Comparison of ENCODE assay signal across 8 cellular contexts in genomic region chr5:156824800-156825199, GRCh38. TPM values are rescaled to one million over a fixed set of nuclear protein-coding genes. Genes with fewer than 3 reads are reported as not detected.
A peak's percentile ranks its signal among the peaks of the same experiment; 100 is the strongest.
DNase-seq lines count a peak whose midpoint lies in the region; ATAC-seq, FAIRE-seq and TF ChIP-seq lines count a peak whose summit lies in the region.

No MANE protein-coding gene starts in this region.

- TF ChIP-seq POLR2A in IMR-90 (IDR thresholded peaks at IDR 0.05; ENCODE audit: low read depth, low read length) (no peak), H54 (IDR thresholded peaks at IDR 0.05; ENCODE audit: low read depth, low read length) (no peak)

- no peak overlapping the region for H2AFZ ChIP-seq in IMR-90 (replicated peaks; ENCODE audit: low read length, poor library complexity)

- H3K4me3 ChIP-seq in IMR-90 (ENCODE audit: insufficient read depth, low read depth, low read length) (no peak overlapping the region), aorta (ENCODE audit: low read length in 2 of 2) (no peak overlapping the region), brain microvascular endothelial cell (ENCODE audit: low read depth, low read length) (no peak overlapping the region)

- no peaks in the 10 kb centered on the region for H3K36me3 ChIP-seq in IMR-90 (ENCODE audit: control insufficient read depth, insufficient read depth, low read length)
- H3K36me3 ChIP-seq in aorta (ENCODE audit: control insufficient read depth in 1 of 2, insufficient read depth in 2 of 2, low read length in 1 of 2), result no peaks in the 10 kb centered on the region
- H3K36me3 ChIP-seq in brain microvascular endothelial cell (replicated peaks), result no peaks in the 10 kb centered on the region

- no peak overlapping the region for H4K91ac ChIP-seq in IMR-90 (ENCODE audit: insufficient read depth, low read depth, low read length)

- H4K20me1 ChIP-seq in IMR-90 (ENCODE audit: insufficient read depth, low read length), result no peaks in the 10 kb centered on the region

- H3K23ac ChIP-seq in IMR-90 (ENCODE audit: low read depth, low read length), result no peak overlapping the region

- no peak overlapping the region for H3K4me3 Mint-ChIP-seq in WTC11

- no peak overlapping the region for H2BK5ac ChIP-seq in IMR-90 (ENCODE audit: low read depth, low read length, poor library complexity, severe bottlenecking)

- peaks cover 47% of the 10 kb centered on the region for H3K4me1 Mint-ChIP-seq in WTC11

- H3K9me1 ChIP-seq in IMR-90 (ENCODE audit: insufficient read depth, low read length), result no peaks in the 10 kb centered on the region

- no peak overlapping the region for H3K4ac ChIP-seq in IMR-90 (ENCODE audit: low read depth, low read length)

- dilution Hi-C loops in IMR-90 (cut with HindIII; ENCODE audit: low sequenced_read_pairs, unreplicated experiment), result no loop called here

- H2BK120ac ChIP-seq in IMR-90 (ENCODE audit: low read depth, low read length), result no peak overlapping the region

- H3K9me3 Mint-ChIP-seq in WTC11, result peaks cover 13% of the 10 kb centered on the region

- H3K18ac ChIP-seq in IMR-90 (ENCODE audit: low read depth, low read length), result no peak overlapping the region

- no peak overlapping the region for H3K14ac ChIP-seq in IMR-90 (replicated peaks; ENCODE audit: low read depth, low read length)

- in situ Hi-C loops in IMR-90 (cut with MboI; ENCODE audit: low sequenced_read_pairs), result loop anchor here (5.0 to 10.0 kb wide), 3 partner anchors 882 to 1850 kb away; no protein-coding TSS in a partner anchor
- in situ Hi-C loops in brain microvascular endothelial cell (cut with HindIII; ENCODE audit: low pct_ligation_motif_present, low sequenced_read_pairs), result no loop called here

- H3K56ac ChIP-seq in IMR-90 (ENCODE audit: extremely low read depth, insufficient read depth, low read length), result no peak overlapping the region

- H2AK5ac ChIP-seq in IMR-90 (ENCODE audit: low read depth, low read length), result no peak overlapping the region

- TF ChIP-seq CTCF in IMR-90 (conservative IDR thresholded peaks at IDR 0.05; ENCODE audit: low read depth, low read length), result peak; percentile 74
- no peak for TF ChIP-seq CTCF in WTC11 (IDR thresholded peaks at IDR 0.05)
- no peak for TF ChIP-seq CTCF in brain microvascular endothelial cell (IDR thresholded peaks at IDR 0.05; ENCODE audit: low read depth, low read length, missing control alignments)

- no peak overlapping the region for H2BK20ac ChIP-seq in IMR-90 (ENCODE audit: low read depth, low read length)

- H3K27ac ChIP-seq in IMR-90 (ENCODE audit: insufficient read depth, low read length) (no peak overlapping the region), aorta (ENCODE audit: low read depth in 1 of 2, low read length in 2 of 2) (no peak overlapping the region), brain microvascular endothelial cell (no peak overlapping the region)

- H3K79me1 ChIP-seq in IMR-90 (ENCODE audit: low read depth in 1 of 2, low read length in 2 of 2), result no peaks in the 10 kb centered on the region

- no peak overlapping the region for H2AK9ac ChIP-seq in IMR-90 (replicated peaks; ENCODE audit: low read depth, low read length, poor library complexity)

- no peak overlapping the region for H2BK15ac ChIP-seq in IMR-90 (ENCODE audit: low read depth, low read length)

- H3K9ac ChIP-seq in IMR-90 (ENCODE audit: low read depth, low read length), result no peak overlapping the region

- H3K27me3 ChIP-seq in IMR-90 (ENCODE audit: control insufficient read depth, insufficient read depth, low read length), result no peaks in the 10 kb centered on the region; the same call in 1 of the 2 replicates
- H3K27me3 ChIP-seq in aorta (ENCODE audit: control insufficient read depth in 1 of 2, insufficient read depth in 2 of 2, low read length in 1 of 2), result no peaks in the 10 kb centered on the region
- H3K27me3 ChIP-seq in brain microvascular endothelial cell (replicated peaks), result no peaks in the 10 kb centered on the region

- CTCF ChIA-PET in IMR-90 (lab: Yijun Ruan, JAX) (interaction anchor here (0.6 to 1.9 kb wide), 9 partner anchors 8 to 1856 kb away, joined by 3 to 8 read pairs (median 4); no protein-coding TSS in a partner anchor), WTC11 (lab: Charles Lee) (interaction anchor here (0.8 to 1.8 kb wide), 12 partner anchors 8 to 885 kb away, joined by 3 to 8 read pairs (median 4); no protein-coding TSS in a partner anchor)

- no peaks in the 10 kb centered on the region; the same call in 1 of the 2 replicates for H3K27me3 Mint-ChIP-seq in WTC11 (ENCODE audit: low read depth)

- intact Hi-C loops in IMR-90 (cut with micrococcal nuclease) (loop anchor here (1.0 to 10.0 kb wide), 7 partner anchors 308 to 1880 kb away; partner anchors contain the start of gene MRPL22), aorta (cut with DNase I) (loop anchor here (5.0 to 10.0 kb wide), 2 partner anchors 882 to 1210 kb away; no protein-coding TSS in a partner anchor)

- peak; percentile 64 for DNase-seq in AG08395 (ENCODE audit: low spot score)
- DNase-seq in IMR-90, result peak; percentile 58
- no peak for DNase-seq in WTC11 (ENCODE audit: low spot score)
- no peak for DNase-seq in left lobe of liver (ENCODE audit: low spot score)
- no peak for DNase-seq in aorta
- no peak for DNase-seq in brain microvascular endothelial cell
- no peak for DNase-seq in H54 (ENCODE audit: insufficient read length, low spot score)

- H3K36me3 Mint-ChIP-seq in WTC11, result peaks cover 10% of the 10 kb centered on the region

- H3K4me2 ChIP-seq in IMR-90 (ENCODE audit: low read depth, low read length), result no peak overlapping the region

- H4K5ac ChIP-seq in IMR-90 (ENCODE audit: low read depth, low read length), result no peak overlapping the region

- BruUV-seq in IMR-90 (replicated peaks; lab: Mats Ljungman, UMichigan), result no TSS peak

- ATAC-seq in IMR-90 (ENCODE audit: low read depth), result peak; percentile 86
- peak; percentile 76 for ATAC-seq in WTC11
- peak; percentile 77 for ATAC-seq in left lobe of liver
- no peak for ATAC-seq in aorta (ENCODE audit: low FRiP score)
- no peak for ATAC-seq in GM18870 (IDR thresholded peaks at IDR 0.05; ENCODE audit: unreplicated experiment)

- H3K9me3 ChIP-seq in IMR-90 (ENCODE audit: control insufficient read depth, insufficient read depth, low read length) (no peaks in the 10 kb centered on the region), aorta (ENCODE audit: control insufficient read depth, low read length) (no peaks in the 10 kb centered on the region)

- peak; percentile 78 for TF ChIP-seq RAD21 in IMR-90 (IDR thresholded peaks at IDR 0.05; ENCODE audit: low read length)

- no CpG with 5 or more reads among the region's 2 CpGs for WGBS in IMR-90 (ENCODE audit: extremely low coverage in 2 of 2, insufficient read length in 1 of 2), 2 experiments
- WGBS in aorta, 2 donors, result 7 to 8% methylated on average over 2 of the region's 2 CpGs

- H3K4me1 ChIP-seq in IMR-90 (ENCODE audit: control insufficient read depth, insufficient read depth, low read length) (no peaks in the 10 kb centered on the region; the same call in 1 of the 2 replicates), aorta (ENCODE audit: control insufficient read depth in 1 of 2, insufficient read depth in 2 of 2, low read length in 2 of 2) (no peaks in the 10 kb centered on the region)

- H4K8ac ChIP-seq in IMR-90 (ENCODE audit: low read depth in 2 of 2, low read length in 2 of 2), result no peak overlapping the region

- POLR2A ChIA-PET in IMR-90 (lab: Charles Lee; ENCODE audit: unreplicated experiment) (no interaction called here), WTC11 (lab: Charles Lee) (no interaction called here)

- peak overlapping the region; percentile 55 for H3K27ac Mint-ChIP-seq in WTC11

- FAIRE-seq in H54 (lab: Jason Lieb, UNC), result no peak

TF ChIP-seq in IMR-90, 13 proteins besides CTCF, POLR2A, EP300 and RAD21:
- TF ChIP-seq SMC3 (IDR thresholded peaks at IDR 0.05; ENCODE audit: low read depth, low read length), result peak; percentile 80
- no peak for TF ChIP-seq NFE2L2 (IDR thresholded peaks at IDR 0.05; ENCODE audit: low read depth, low read length)
- TF ChIP-seq MAFK (IDR thresholded peaks at IDR 0.05; ENCODE audit: low read depth, low read length), result peak; percentile 43; the same call in 1 of the 2 replicates

TF ChIP-seq in WTC11, 78 proteins besides CTCF, POLR2A, EP300 and RAD21 (continues in another document):
- TF ChIP-seq TEAD4 (CRISPR knock-in tag; IDR thresholded peaks at IDR 0.05), result no peak
- no peak for TF ChIP-seq NFATC4 (CRISPR knock-in tag; IDR thresholded peaks at IDR 0.05)
- no peak for TF ChIP-seq USF2 (CRISPR knock-in tag; IDR thresholded peaks at IDR 0.05)
- TF ChIP-seq ETV6 (CRISPR knock-in tag; IDR thresholded peaks at IDR 0.05), result no peak
- TF ChIP-seq ZNF232 (CRISPR knock-in tag; IDR thresholded peaks at IDR 0.05), result no peak

RNA-seq across cellular contexts. Expression of gene PPP1R2B, which starts 25.3 kb away (rescaled TPM):
- not detected in 2 replicates for total RNA-seq in IMR-90 (2012; rRNA removed)
- 0.04 TPM in 1 of 2 replicates, not detected in the other for polyA plus RNA-seq in IMR-90 (2012; rRNA removed)
- not detected in 2 replicates for polyA plus RNA-seq in IMR-90 (2012; cell fraction: cytosol; rRNA removed)
- not detected in 2 replicates for polyA plus RNA-seq in IMR-90 (2012; cell fraction: nucleus; rRNA removed; ENCODE audit: low replicate concordance)
- total RNA-seq in WTC11 (2021), result not detected in 3 replicates
- not detected for total RNA-seq in left lobe of liver
- not detected for total RNA-seq in aorta
- polyA plus RNA-seq in aorta, result under 1 TPM in 1 of 2 donors, not detected in 1; 0.05 TPM

Comparison
In these comparisons a context has a peak if more than half of its experiments do, and no peak if none do; other contexts are left out.
1. DNase-seq: peak in AG08395 (single experiment) and IMR-90 (single experiment); none in WTC11 (single experiment), left lobe of liver (single experiment), aorta (0 of 2), brain microvascular endothelial cell (single experiment) and H54 (single experiment).
2. ATAC-seq: peak in IMR-90 (single experiment), WTC11 (single experiment) and left lobe of liver (single experiment); none in aorta (single experiment) and GM18870 (single experiment).